Comparison of ENCODE assay signal across 8 cellular contexts in the genomic region with DNA sequence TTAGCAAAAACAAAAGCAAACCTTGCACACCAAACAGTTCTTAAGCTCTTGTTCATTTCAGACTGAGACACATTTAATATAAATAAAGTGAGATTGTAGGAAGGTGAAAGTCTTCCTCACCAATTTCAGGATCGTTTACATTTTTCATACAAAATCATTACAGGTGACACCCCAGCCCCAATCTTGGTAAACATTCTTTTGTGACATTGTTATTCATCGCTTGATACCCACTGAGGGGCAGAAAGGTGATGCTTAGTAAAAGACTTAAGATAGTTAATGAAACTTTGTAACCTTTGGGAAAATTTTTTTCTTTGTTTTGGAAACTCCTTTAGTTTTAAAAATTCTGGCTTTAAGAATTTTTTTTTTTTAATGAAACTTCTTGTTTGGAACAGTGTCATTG. TPM values are rescaled to one million over a fixed set of nuclear protein-coding genes. Genes with fewer than 3 reads are reported as not detected.
DNase-seq lines count a peak whose midpoint lies in the region; ATAC-seq and TF ChIP-seq lines count a peak whose summit lies in the region.

No MANE protein-coding gene starts in this region.

- peak overlapping the region; percentile 95 for H3K4me3 Mint-ChIP-seq in endothelial cell (ENCODE audit: unreplicated experiment)

- intact Hi-C loops in lower leg skin (cut with DNase I; ENCODE audit: low total_unique reads): no loop called here

- H3K4me1 ChIP-seq in DND-41 (ENCODE audit: insufficient read depth, low read length) (peaks cover 41% of the 10 kb centered on the region), OCI-LY1 (ENCODE audit: insufficient read depth, low read length, severe bottlenecking) (peaks cover 23% of the 10 kb centered on the region), osteoblast (ENCODE audit: insufficient read depth, low read length) (peaks cover 25% of the 10 kb centered on the region)

- peaks cover 31% of the 10 kb centered on the region for H3K36me3 ChIP-seq in DND-41 (ENCODE audit: insufficient read depth, low read length)
- H3K36me3 ChIP-seq in OCI-LY1 (ENCODE audit: insufficient read depth, low read length): peaks cover 28% of the 10 kb centered on the region
- H3K36me3 ChIP-seq in osteoblast (ENCODE audit: insufficient read depth, low read length): no peaks in the 10 kb centered on the region

- peak overlapping the region; percentile 92 for H3K27ac Mint-ChIP-seq in endothelial cell (ENCODE audit: unreplicated experiment)

- H3K27me3 ChIP-seq in DND-41 (ENCODE audit: insufficient read depth, low read length, poor library complexity) (no peaks in the 10 kb centered on the region), OCI-LY1 (ENCODE audit: insufficient read depth, low read length) (no peaks in the 10 kb centered on the region), osteoblast (ENCODE audit: insufficient read depth, low read length) (no peaks in the 10 kb centered on the region)

- peaks cover 16% of the 10 kb centered on the region for H3K36me3 Mint-ChIP-seq in endothelial cell (ENCODE audit: low read depth, unreplicated experiment)

- H3K4me2 ChIP-seq in DND-41 (ENCODE audit: insufficient read depth, low read length): peak overlapping the region; percentile 62
- H3K4me2 ChIP-seq in OCI-LY1 (ENCODE audit: low read length): peak overlapping the region; percentile 71
- peak overlapping the region; percentile 85 for H3K4me2 ChIP-seq in osteoblast (ENCODE audit: insufficient read depth, low read length)

- peaks cover 25% of the 10 kb centered on the region for H3K4me1 Mint-ChIP-seq in endothelial cell (ENCODE audit: unreplicated experiment)

- H3K9me3 ChIP-seq in DND-41 (ENCODE audit: insufficient read depth, low read length, severe bottlenecking) (no peaks in the 10 kb centered on the region), OCI-LY1 (ENCODE audit: low read length) (no peaks in the 10 kb centered on the region; the same call in 1 of the 2 replicates), osteoblast (ENCODE audit: low read depth, low read length) (no peaks in the 10 kb centered on the region)

- TF ChIP-seq POLR2A in lower leg skin (IDR thresholded peaks at IDR 0.05): no peak

- peak overlapping the region; percentile 93 for H3K27ac ChIP-seq in DND-41 (ENCODE audit: low read length)
- peak overlapping the region; percentile 88 for H3K27ac ChIP-seq in OCI-LY1 (ENCODE audit: low read depth, low read length, poor library complexity, severe bottlenecking)
- peak overlapping the region; percentile 81 for H3K27ac ChIP-seq in osteoblast (ENCODE audit: low read depth, low read length)

- no peaks in the 10 kb centered on the region; the same call in 1 of the 2 replicates for H3F3A ChIP-seq in OCI-LY1 (ENCODE audit: insufficient read depth, low read length)

- H4K20me1 ChIP-seq in DND-41 (ENCODE audit: insufficient read depth, low read length) (peaks cover 11% of the 10 kb centered on the region; the same call in 1 of the 2 replicates), OCI-LY1 (ENCODE audit: insufficient read depth, low read length) (no peaks in the 10 kb centered on the region), osteoblast (ENCODE audit: insufficient read depth, low read length) (no peaks in the 10 kb centered on the region)

- DNase-seq in DND-41 (no peak), endothelial cell (ENCODE audit: low spot score) (no peak), osteoblast (ENCODE audit: insufficient read length, low spot score, missing footprints) (no peak), COLO829 (ENCODE audit: low spot score) (no peak), lower leg skin (ENCODE audit: low spot score in 2 of 2) (no peak)

- H3K4me3 ChIP-seq in DND-41 (ENCODE audit: low read depth in 1 of 2, low read length in 2 of 2) (peak overlapping the region; percentile 65 to 86), OCI-LY1 (ENCODE audit: low read depth, low read length, poor library complexity, severe bottlenecking) (peak overlapping the region; percentile 99), osteoblast (ENCODE audit: insufficient read depth, low read length) (peak overlapping the region; percentile 92), lower leg skin (ENCODE audit: low read depth, poor library complexity, severe bottlenecking) (no peak overlapping the region)

- H3K9ac ChIP-seq in DND-41 (ENCODE audit: low read depth, low read length): peak overlapping the region; percentile 98
- H3K9ac ChIP-seq in OCI-LY1 (ENCODE audit: low read length): peak overlapping the region; percentile 76

- H3K9me3 Mint-ChIP-seq in endothelial cell (ENCODE audit: unreplicated experiment): no peaks in the 10 kb centered on the region

- H2AFZ ChIP-seq in DND-41 (ENCODE audit: low read depth, low read length): no peak overlapping the region
- H2AFZ ChIP-seq in OCI-LY1 (ENCODE audit: low read length): no peak overlapping the region
- H2AFZ ChIP-seq in osteoblast (ENCODE audit: low read length): peak overlapping the region; percentile 68

- H3K79me2 ChIP-seq in DND-41 (ENCODE audit: insufficient read depth, low read length): peaks cover 84% of the 10 kb centered on the region
- H3K79me2 ChIP-seq in OCI-LY1 (ENCODE audit: insufficient read depth, low read length): peaks cover 51% of the 10 kb centered on the region
- H3K79me2 ChIP-seq in osteoblast (ENCODE audit: insufficient read depth, low read length): peaks cover 56% of the 10 kb centered on the region

- no peak for TF ChIP-seq CTCF in DND-41 (IDR thresholded peaks at IDR 0.05; ENCODE audit: borderline replicate concordance, extremely low read depth, low read length, poor library complexity, severe bottlenecking)
- no peak for TF ChIP-seq CTCF in OCI-LY1 (IDR thresholded peaks at IDR 0.05; ENCODE audit: low read length)
- TF ChIP-seq CTCF in endothelial cell (IDR thresholded peaks at IDR 0.05; ENCODE audit: unreplicated experiment): no peak
- no peak for TF ChIP-seq CTCF in osteoblast (IDR thresholded peaks at IDR 0.05; ENCODE audit: extremely low read depth, low read depth, low read length)
- no peak for TF ChIP-seq CTCF in lower leg skin (IDR thresholded peaks at IDR 0.05)

- ATAC-seq in DND-41 (ENCODE audit: insufficient read depth, low read depth) (no peak), GM19395 (IDR thresholded peaks at IDR 0.05; ENCODE audit: unreplicated experiment) (no peak), GM18873 (IDR thresholded peaks at IDR 0.05; ENCODE audit: low FRiP score, unreplicated experiment) (no peak)

- 17 to 21% methylated on average over 2 of the region's 2 CpGs for WGBS in lower leg skin, 2 donors

- H3K27me3 Mint-ChIP-seq in endothelial cell (ENCODE audit: unreplicated experiment): peaks cover 9% of the 10 kb centered on the region

- H3K9me2 ChIP-seq in OCI-LY1 (ENCODE audit: low read depth, low read length): no peaks in the 10 kb centered on the region

RNA-seq across cellular contexts. Expression of gene ARID2, which starts 1.9 kb away (rescaled TPM):
- total RNA-seq in endothelial cell (ENCODE audit: unreplicated experiment) (46.3 TPM), osteoblast (21.0 and 23.0 TPM in 2 replicates), lower leg skin (10 to 100 TPM; 25.3 to 40.4 (median 30.6) TPM)
